20 cellular contexts compared by ENCODE assay signal in genomic region chr3:193630005-193630404, GRCh38.
DNase-seq lines count a peak whose midpoint lies in the region; ATAC-seq and FAIRE-seq lines count a peak whose summit lies in the region.
"Had no signal": no experiment of that assay in that cellular context is flagged by ENCODE, and none has a peak within 500 bp of the region (broad histone marks: within the 10 kb centered on the region; RNA-seq: fewer than 3 reads in every experiment).

No MANE protein-coding gene starts in this region.

- H3K9me3 ChIP-seq in SK-N-MC (ENCODE audit: low read depth, low read length) = no peaks in the 10 kb centered on the region
- H3K9me3 ChIP-seq: BE2C had no signal

- FAIRE-seq in G401.6 (lab: Jason Lieb, UNC) = peak; percentile 42
- FAIRE-seq: GM12892, GM18507 had no signal

- peak overlapping the region; percentile 27 for H3K27ac ChIP-seq in SK-N-MC
- H3K27ac ChIP-seq: GM23248, HL-60 had no signal

- no peak for ATAC-seq in GM21723 (IDR thresholded peaks at IDR 0.05; ENCODE audit: unreplicated experiment)

- peak overlapping the region; percentile 11 for H3K9ac ChIP-seq in SK-N-MC (ENCODE audit: insufficient read length)
- H3K9ac ChIP-seq: GM23248 had no signal

- peaks cover 33% of the 10 kb centered on the region for H3K36me3 ChIP-seq in SK-N-MC (ENCODE audit: insufficient read depth, low read length)

- no peak overlapping the region for H3K4me3 ChIP-seq in SK-N-MC
- H3K4me3 ChIP-seq: GM23248 had no signal

- DNase-seq in SK-N-MC (ENCODE audit: low read depth, low spot score) (no peak), iris pigment epithelial cell (ENCODE audit: low read depth) (peak; percentile 61)
- no peak for DNase-seq in activated CD4-positive, alpha-beta T cell treated with anti-CD3 and anti-CD28 coated beads, Interleukin-2, amount 50 U/mL, for 4 hours
- no peak for DNase-seq in stimulated activated CD4-positive, alpha-beta T cell treated with anti-CD3 and anti-CD28 coated beads, Interleukin-15, amount 100 ng/mL, for 24 hours
- DNase-seq: ACHN; BE2C; C1 segment of cervical spinal cord; CD4-positive, CD25-positive, alpha-beta regulatory T cell; CD8-positive, alpha-beta memory T cell; COR-L47; DMS 273 treated with DMSO at 0.1 percent for 48 hours; GDM1; GM23248; HCEC 1CT; KBM-7 had no signal
